33 cellular contexts compared by ENCODE assay signal in the genomic region with DNA sequence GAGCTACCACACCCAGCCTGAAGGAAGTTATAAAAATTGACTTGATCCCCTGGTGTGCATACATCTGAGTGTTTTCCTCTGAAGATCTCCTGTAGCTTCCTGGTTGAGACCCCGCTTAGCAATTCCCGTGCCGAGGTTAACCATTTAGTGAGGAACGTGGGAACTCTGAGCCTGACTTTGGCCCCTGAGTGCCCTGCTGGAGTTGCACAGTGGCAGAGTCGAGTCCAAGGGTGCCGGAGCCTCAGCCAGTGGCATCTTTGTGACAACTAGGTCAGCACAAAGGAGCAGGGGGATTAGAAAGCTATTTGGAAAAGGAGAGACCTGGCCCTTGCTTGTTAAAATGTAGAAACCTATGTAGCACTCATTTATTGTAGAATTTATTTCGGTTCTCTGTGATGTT.
"Had no signal": no experiment of that assay in that cellular context is flagged by ENCODE, and none has a peak within 500 bp of the region (broad histone marks: within the 10 kb centered on the region; RNA-seq: fewer than 3 reads in every experiment).

No MANE protein-coding gene starts in this region.

- H3K4me1 Mint-ChIP-seq: naive B cell; naive thymus-derived CD8-positive, alpha-beta T cell; stimulated activated memory B cell treated with anti-CD40 and anti-IgM and Interleukin-4, amounts not matched to agents 10 μg/mL and 1 μg/mL and 100 μg/mL, for 72 hours; stimulated activated naive CD8-positive, alpha-beta T cell treated with anti-CD3 and anti-CD28 coated beads, Interleukin-15, amount 100 ng/mL, for 72 hours had no signal

- H3K9me3 ChIP-seq: neutrophil, ovary, psoas muscle, right lobe of liver, sigmoid colon, spleen, suprapubic skin, testis, tibial artery, transverse colon, upper lobe of right lung, uterus had no signal

- H2AFZ ChIP-seq: parathyroid adenoma had no signal

- H3K4me3 Mint-ChIP-seq: naive B cell; naive thymus-derived CD8-positive, alpha-beta T cell; natural killer cell treated with Interleukin-12 subunit alpha and Interleukin-12 subunit beta and Interleukin-15 and Interleukin-18, amount 100 ng/mL, for 72 hours; nephron progenitor cell; stimulated activated memory B cell treated with anti-CD40 and anti-IgM and Interleukin-4, amounts not matched to agents 10 μg/mL and 1 μg/mL and 100 μg/mL, for 72 hours; stimulated activated naive CD8-positive, alpha-beta T cell treated with anti-CD3 and anti-CD28 coated beads, Interleukin-15, amount 100 ng/mL, for 72 hours; type B pancreatic cell had no signal

- H3K9me3 Mint-ChIP-seq: natural killer cell treated with Interleukin-12 subunit alpha and Interleukin-12 subunit beta and Interleukin-15 and Interleukin-18, amount 100 ng/mL, for 72 hours; nephron progenitor cell; stimulated activated memory B cell treated with anti-CD40 and anti-IgM and Interleukin-4, amounts not matched to agents 10 μg/mL and 1 μg/mL and 100 μg/mL, for 72 hours; stimulated activated naive CD8-positive, alpha-beta T cell treated with anti-CD3 and anti-CD28 coated beads, Interleukin-15, amount 100 ng/mL, for 72 hours; type B pancreatic cell had no signal

- DNase-seq: naive B cell; naive thymus-derived CD8-positive, alpha-beta T cell; nephron progenitor cell; nucleus accumbens; ovary; posterior cingulate gyrus; psoas muscle; right cardiac atrium; right lobe of liver; sigmoid colon; spleen; stimulated activated CD4-positive, alpha-beta T cell treated with anti-CD3 and anti-CD28 coated beads, Interleukin-12 subunit alpha, Interleukin-12 subunit beta, amount 100 ng/mL, for 4 hours; stimulated activated CD4-positive, alpha-beta T cell treated with anti-CD3 and anti-CD28 coated beads, Interleukin-1b, Interleukin-23, amount 100 ng/mL, for 48 hours; stimulated activated CD4-positive, alpha-beta T cell treated with anti-CD3 and anti-CD28 coated beads, Interleukin-4, amount 100 ng/mL, for 1 hour; stimulated activated CD4-positive, alpha-beta T cell treated with anti-CD3 and anti-CD28 coated beads, Interleukin-4, amount 100 ng/mL, for 4 hours; stimulated activated CD8-positive, alpha-beta memory T cell treated with anti-CD3 and anti-CD28 coated beads, Interleukin-4, amount 100 ng/mL, for 48 hours; stimulated activated naive CD4-positive, alpha-beta T cell; stimulated activated naive CD8-positive, alpha-beta T cell treated with anti-CD3 and anti-CD28 coated beads, Interleukin-15, amount 100 ng/mL, for 72 hours; stimulated activated naive CD8-positive, alpha-beta T cell treated with anti-CD3 and anti-CD28 coated beads, Interleukin-15, Interleukin-2, amounts not matched to agents 100 U/mL and 50 U/mL, for 24 hours; substantia nigra; testis; tibial artery; transverse colon; upper lobe of right lung; uterus had no signal

- H3K36me3 Mint-ChIP-seq: naive B cell; naive thymus-derived CD8-positive, alpha-beta T cell; natural killer cell treated with Interleukin-12 subunit alpha and Interleukin-12 subunit beta and Interleukin-15 and Interleukin-18, amount 100 ng/mL, for 72 hours; stimulated activated memory B cell treated with anti-CD40 and anti-IgM and Interleukin-4, amounts not matched to agents 10 μg/mL and 1 μg/mL and 100 μg/mL, for 72 hours; type B pancreatic cell had no signal

- H3K79me2 ChIP-seq: parathyroid adenoma had no signal

- H3K27ac ChIP-seq: neutrophil, ovary, parathyroid adenoma, psoas muscle, right lobe of liver, sigmoid colon, spleen, suprapubic skin, testis, tibial artery, transverse colon, upper lobe of right lung, uterus had no signal

- H3K36me3 ChIP-seq: neutrophil, ovary, right lobe of liver, sigmoid colon, spleen, suprapubic skin, tibial artery, transverse colon, upper lobe of right lung, uterus had no signal

- H3K27ac Mint-ChIP-seq: naive B cell; naive thymus-derived CD8-positive, alpha-beta T cell; natural killer cell treated with Interleukin-12 subunit alpha and Interleukin-12 subunit beta and Interleukin-15 and Interleukin-18, amount 100 ng/mL, for 72 hours; nephron progenitor cell; progenitor cell of endocrine pancreas; stimulated activated memory B cell treated with anti-CD40 and anti-IgM and Interleukin-4, amounts not matched to agents 10 μg/mL and 1 μg/mL and 100 μg/mL, for 72 hours; stimulated activated naive CD8-positive, alpha-beta T cell treated with anti-CD3 and anti-CD28 coated beads, Interleukin-15, amount 100 ng/mL, for 72 hours; type B pancreatic cell had no signal

- H3K9ac ChIP-seq: parathyroid adenoma had no signal

- H3K27me3 Mint-ChIP-seq: naive B cell; stimulated activated naive CD8-positive, alpha-beta T cell treated with anti-CD3 and anti-CD28 coated beads, Interleukin-15, amount 100 ng/mL, for 72 hours had no signal

- H3K4me3 ChIP-seq: ovary, psoas muscle, right lobe of liver, sigmoid colon, smooth muscle cell, spleen, suprapubic skin, testis, tibial artery, transverse colon, upper lobe of right lung, uterus had no signal

- ATAC-seq: naive thymus-derived CD8-positive, alpha-beta T cell; natural killer cell treated with Interleukin-12 subunit alpha and Interleukin-12 subunit beta and Interleukin-15 and Interleukin-18, amount 100 ng/mL, for 72 hours; psoas muscle; right cardiac atrium; right lobe of liver; stimulated activated memory B cell treated with anti-CD40 and anti-IgM and Interleukin-4, amounts not matched to agents 10 μg/mL and 1 μg/mL and 100 μg/mL, for 72 hours; stimulated activated naive CD8-positive, alpha-beta T cell treated with anti-CD3 and anti-CD28 coated beads, Interleukin-15, amount 100 ng/mL, for 72 hours; stimulated activated naive CD8-positive, alpha-beta T cell treated with anti-CD3 and anti-CD28 coated beads, Interleukin-15, Interleukin-2, amounts not matched to agents 100 U/mL and 50 U/mL, for 24 hours; upper lobe of right lung had no signal

- H3K27me3 ChIP-seq: neutrophil, ovary, right lobe of liver, sigmoid colon, testis, transverse colon, upper lobe of right lung, uterus had no signal

- H3K4me1 ChIP-seq: parathyroid adenoma, psoas muscle, right lobe of liver, sigmoid colon, spleen, suprapubic skin, testis, tibial artery, transverse colon, upper lobe of right lung, uterus had no signal

- H3K4me2 ChIP-seq: smooth muscle cell had no signal
